In the genomic region with DNA sequence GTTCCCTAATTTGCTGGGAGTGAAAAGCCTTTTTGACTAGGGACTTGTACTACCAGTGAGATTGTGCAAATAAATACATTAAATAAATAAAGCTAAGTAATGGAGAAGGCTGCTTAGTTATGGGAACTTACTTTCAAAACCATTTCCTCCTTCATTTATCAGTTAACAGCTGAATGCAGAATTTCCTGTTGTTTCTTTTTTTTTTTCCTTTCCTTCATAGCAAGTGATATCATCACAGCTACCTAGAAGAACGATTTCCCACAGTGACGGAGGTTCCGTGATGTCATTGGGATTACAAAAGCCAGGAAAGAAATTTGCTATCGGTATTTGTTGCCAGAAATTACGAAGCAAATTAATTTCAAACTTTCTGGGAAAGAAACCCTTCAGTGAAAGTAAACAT, we compare ENCODE assay signal across 23 cellular contexts. TPM values are rescaled to one million over a fixed set of nuclear protein-coding genes. Genes with fewer than 3 reads are reported as not detected.
DNase-seq lines count a peak whose midpoint lies in the region; ATAC-seq, FAIRE-seq and TF ChIP-seq lines count a peak whose summit lies in the region.
"Had no signal": no experiment of that assay in that cellular context is flagged by ENCODE, and none has a peak within 500 bp of the region (broad histone marks: within the 10 kb centered on the region; RNA-seq: fewer than 3 reads in every experiment).

No MANE protein-coding gene starts in this region.

- H3K9me3 ChIP-seq in WERI-Rb-1 (ENCODE audit: severe bottlenecking), result no peaks in the 10 kb centered on the region
- H3K9me3 ChIP-seq: esophagus muscularis mucosa, heart left ventricle, thoracic aorta had no signal

- H3K36me3 ChIP-seq in bronchial epithelial cell (ENCODE audit: control insufficient read depth, insufficient read depth, low read length), result no peaks in the 10 kb centered on the region
- H3K36me3 ChIP-seq in WERI-Rb-1, result no peaks in the 10 kb centered on the region
- H3K36me3 ChIP-seq: esophagus muscularis mucosa, heart left ventricle, thoracic aorta had no signal

- TF ChIP-seq CTCF in bronchial epithelial cell (IDR thresholded peaks at IDR 0.05; ENCODE audit: insufficient read depth, low read length, severe bottlenecking) (no peak), mesothelial cell of epicardium (IDR thresholded peaks at IDR 0.05; ENCODE audit: unreplicated experiment) (no peak), WERI-Rb-1 (IDR thresholded peaks at IDR 0.05; ENCODE audit: low read depth, low read length) (no peak), chondrocyte (IDR thresholded peaks at IDR 0.05) (no peak)

- H3K4me1 Mint-ChIP-seq in mesothelial cell of epicardium (peaks cover 11% of the 10 kb centered on the region), chondrocyte (ENCODE audit: low read depth) (peaks cover 16% of the 10 kb centered on the region)

- peaks cover 5% of the 10 kb centered on the region for H3K9me3 Mint-ChIP-seq in mesothelial cell of epicardium
- no peaks in the 10 kb centered on the region for H3K9me3 Mint-ChIP-seq in chondrocyte (ENCODE audit: low read depth)
- H3K9me3 Mint-ChIP-seq: dendritic cell treated with granulocyte-macrophage colony-stimulating factor and Interleukin-4, amounts not matched to agents 40 ng/mL and 50 ng/mL, for 4 days had no signal

- no peak overlapping the region for H3K27ac ChIP-seq in WERI-Rb-1
- H3K27ac ChIP-seq: esophagus muscularis mucosa, heart left ventricle, KMS-11, thoracic aorta had no signal

- no peak overlapping the region for H3K4me3 Mint-ChIP-seq in mesothelial cell of epicardium
- no peak overlapping the region for H3K4me3 Mint-ChIP-seq in chondrocyte (ENCODE audit: unreplicated experiment)
- H3K4me3 Mint-ChIP-seq: activated CD8-positive, alpha-beta memory T cell treated with anti-CD3 and anti-CD28 coated beads, Interleukin-2, amount 10 ng/mL, durations not matched to agents 7 days and 5 days; dendritic cell treated with granulocyte-macrophage colony-stimulating factor and Interleukin-4, amounts not matched to agents 40 ng/mL and 50 ng/mL, for 4 days had no signal

- H3K27me3 Mint-ChIP-seq in mesothelial cell of epicardium (ENCODE audit: low read depth) (no peaks in the 10 kb centered on the region), chondrocyte (ENCODE audit: low read depth) (no peaks in the 10 kb centered on the region)
- H3K27me3 Mint-ChIP-seq: dendritic cell treated with granulocyte-macrophage colony-stimulating factor and Interleukin-4, amounts not matched to agents 40 ng/mL and 50 ng/mL, for 4 days had no signal

- no peak for FAIRE-seq in bronchial epithelial cell (lab: Jason Lieb, UNC)

- no peak overlapping the region for H3K4me3 ChIP-seq in Jurkat, Clone E6-1 (ENCODE audit: low read length)
- H3K4me3 ChIP-seq in bronchial epithelial cell (ENCODE audit: low read depth, low read length), result no peak overlapping the region
- no peak overlapping the region for H3K4me3 ChIP-seq in WERI-Rb-1 (ENCODE audit: low read depth, low read length)
- H3K4me3 ChIP-seq: esophagus muscularis mucosa, heart left ventricle, smooth muscle cell, thoracic aorta had no signal

- DNase-seq in NOMO-1 treated with DMSO at 0.1 percent for 48 hours (lab: John Stamatoyannopoulos, UW; ENCODE audit: unreplicated experiment) (peak; percentile 5), NOMO-1 (lab: John Stamatoyannopoulos, UW; ENCODE audit: unreplicated experiment in 2 of 2) (no peak), bronchial epithelial cell (ENCODE audit: low read depth) (peak; percentile 15), mesothelial cell of epicardium (ENCODE audit: low spot score in 2 of 2, unreplicated experiment in 2 of 2) (no peak), WERI-Rb-1 (no peak), chondrocyte (ENCODE audit: low spot score) (no peak)
- peak; percentile 44 for DNase-seq in Jurkat, Clone E6-1 (ENCODE audit: low read depth, low spot score)
- DNase-seq: 8988T; activated CD8-positive, alpha-beta memory T cell treated with anti-CD3 and anti-CD28 coated beads, Interleukin-2, amount 10 ng/mL, durations not matched to agents 7 days and 5 days; activated gamma-delta T cell treated with Interleukin-2 at 50 U/mL for 16 hours; C1 segment of cervical spinal cord; GOT3; heart left ventricle; mammary epithelial cell; naive B cell; NCI-H1417; NCI-H748 treated with DMSO at 0.1 percent for 48 hours had no signal

- H3K27me3 ChIP-seq in bronchial epithelial cell (ENCODE audit: control insufficient read depth, insufficient read depth, low read length), result no peaks in the 10 kb centered on the region
- no peaks in the 10 kb centered on the region for H3K27me3 ChIP-seq in WERI-Rb-1 (ENCODE audit: insufficient read depth, low read depth, severe bottlenecking)
- H3K27me3 ChIP-seq: esophagus muscularis mucosa, heart left ventricle had no signal

- ATAC-seq in GM19397 (IDR thresholded peaks at IDR 0.05; ENCODE audit: unreplicated experiment), result no peak
- ATAC-seq: activated CD8-positive, alpha-beta memory T cell treated with anti-CD3 and anti-CD28 coated beads, Interleukin-2, amount 10 ng/mL, durations not matched to agents 7 days and 5 days; heart left ventricle had no signal

- H3K36me3 Mint-ChIP-seq in mesothelial cell of epicardium (no peaks in the 10 kb centered on the region), chondrocyte (ENCODE audit: low read depth) (no peaks in the 10 kb centered on the region)
- H3K36me3 Mint-ChIP-seq: activated CD8-positive, alpha-beta memory T cell treated with anti-CD3 and anti-CD28 coated beads, Interleukin-2, amount 10 ng/mL, durations not matched to agents 7 days and 5 days had no signal

- peak overlapping the region; percentile 72 for H3K27ac Mint-ChIP-seq in mesothelial cell of epicardium
- H3K27ac Mint-ChIP-seq in chondrocyte (ENCODE audit: unreplicated experiment), result no peak overlapping the region
- H3K27ac Mint-ChIP-seq: activated CD8-positive, alpha-beta memory T cell treated with anti-CD3 and anti-CD28 coated beads, Interleukin-2, amount 10 ng/mL, durations not matched to agents 7 days and 5 days; dendritic cell treated with granulocyte-macrophage colony-stimulating factor and Interleukin-4, amounts not matched to agents 40 ng/mL and 50 ng/mL, for 4 days; naive B cell had no signal

RNA-seq across cellular contexts. Expression of a gene that starts 42.1 kb away (rescaled TPM):
- 9.0 TPM for polyA plus RNA-seq in Jurkat, Clone E6-1 (2012; ENCODE audit: insufficient read depth, insufficient read length)
- total RNA-seq in bronchial epithelial cell, result 10.5 and 14.3 TPM in 2 replicates
- 11.8 to 13.9 TPM (median 12.7 TPM) in 3 replicates for total RNA-seq in mesothelial cell of epicardium
- 2.9 to 8.8 TPM (median 4.9 TPM) in 3 replicates for total RNA-seq in chondrocyte

Comparison
In these comparisons a context has a peak if more than half of its experiments do, and no peak if none do; other contexts are left out.
1. DNase-seq: peak in NOMO-1 treated with DMSO at 0.1 percent for 48 hours (single experiment), Jurkat, Clone E6-1 (single experiment) and bronchial epithelial cell (single experiment); none in NOMO-1 (0 of 2), mesothelial cell of epicardium (0 of 2), WERI-Rb-1 (single experiment) and chondrocyte (single experiment).